ENCODE assay signal across 1 cellular context in the genomic region with DNA sequence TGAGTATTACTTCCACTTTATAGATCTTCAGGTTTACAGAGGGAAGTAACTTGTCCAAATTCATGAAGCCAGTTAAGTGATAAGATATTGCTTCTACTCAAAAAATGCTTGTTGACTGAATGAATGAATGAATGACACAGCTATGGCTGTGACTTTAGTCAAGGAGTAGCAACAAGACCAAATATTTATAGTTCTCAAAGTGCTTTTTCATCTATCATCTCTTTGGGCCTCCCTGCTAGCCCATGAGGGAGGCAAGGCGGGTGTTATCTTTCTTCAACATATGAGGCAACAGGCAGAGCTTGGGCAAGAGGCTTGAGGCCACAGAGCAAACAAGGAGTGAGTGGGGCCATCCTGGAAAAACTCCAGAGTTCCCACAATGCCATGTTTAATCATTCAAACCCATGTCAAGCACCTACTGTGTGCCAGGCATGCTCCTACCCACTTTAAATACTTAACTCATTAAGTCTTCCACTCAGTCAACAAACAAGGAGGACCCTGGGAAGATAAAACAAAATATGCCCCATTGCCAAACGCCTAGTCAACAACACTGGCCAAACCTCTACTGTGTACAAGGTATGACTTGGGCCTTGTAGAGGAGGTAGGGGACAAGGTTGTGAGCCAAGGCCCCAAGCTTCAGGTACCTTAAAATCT.
TF ChIP-seq lines count a peak whose summit lies in the region.

No MANE protein-coding gene starts in this region.

TF ChIP-seq in K562, 482 proteins besides CTCF, POLR2A, EP300 and RAD21 (continues in another document):
- no peak for TF ChIP-seq ZSCAN29 (IDR thresholded peaks at IDR 0.05)
- TF ChIP-seq ZNF57 (CRISPR knock-in tag; IDR thresholded peaks at IDR 0.05) = no peak
- TF ChIP-seq OTX1 (CRISPR knock-in tag; IDR thresholded peaks at IDR 0.05) = peak; percentile 36; the same call in 1 of the 2 replicates
- TF ChIP-seq, protein P1, sequence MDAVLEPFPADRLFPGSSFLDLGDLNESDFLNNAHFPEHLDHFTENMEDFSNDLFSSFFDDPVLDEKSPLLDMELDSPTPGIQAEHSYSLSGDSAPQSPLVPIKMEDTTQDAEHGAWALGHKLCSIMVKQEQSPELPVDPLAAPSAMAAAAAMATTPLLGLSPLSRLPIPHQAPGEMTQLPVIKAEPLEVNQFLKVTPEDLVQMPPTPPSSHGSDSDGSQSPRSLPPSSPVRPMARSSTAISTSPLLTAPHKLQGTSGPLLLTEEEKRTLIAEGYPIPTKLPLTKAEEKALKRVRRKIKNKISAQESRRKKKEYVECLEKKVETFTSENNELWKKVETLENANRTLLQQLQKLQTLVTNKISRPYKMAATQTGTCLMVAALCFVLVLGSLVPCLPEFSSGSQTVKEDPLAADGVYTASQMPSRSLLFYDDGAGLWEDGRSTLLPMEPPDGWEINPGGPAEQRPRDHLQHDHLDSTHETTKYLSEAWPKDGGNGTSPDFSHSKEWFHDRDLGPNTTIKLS (IDR thresholded peaks at IDR 0.05; ENCODE audit: borderline replicate concordance, low read depth) = no peak
- TF ChIP-seq, protein P2, sequence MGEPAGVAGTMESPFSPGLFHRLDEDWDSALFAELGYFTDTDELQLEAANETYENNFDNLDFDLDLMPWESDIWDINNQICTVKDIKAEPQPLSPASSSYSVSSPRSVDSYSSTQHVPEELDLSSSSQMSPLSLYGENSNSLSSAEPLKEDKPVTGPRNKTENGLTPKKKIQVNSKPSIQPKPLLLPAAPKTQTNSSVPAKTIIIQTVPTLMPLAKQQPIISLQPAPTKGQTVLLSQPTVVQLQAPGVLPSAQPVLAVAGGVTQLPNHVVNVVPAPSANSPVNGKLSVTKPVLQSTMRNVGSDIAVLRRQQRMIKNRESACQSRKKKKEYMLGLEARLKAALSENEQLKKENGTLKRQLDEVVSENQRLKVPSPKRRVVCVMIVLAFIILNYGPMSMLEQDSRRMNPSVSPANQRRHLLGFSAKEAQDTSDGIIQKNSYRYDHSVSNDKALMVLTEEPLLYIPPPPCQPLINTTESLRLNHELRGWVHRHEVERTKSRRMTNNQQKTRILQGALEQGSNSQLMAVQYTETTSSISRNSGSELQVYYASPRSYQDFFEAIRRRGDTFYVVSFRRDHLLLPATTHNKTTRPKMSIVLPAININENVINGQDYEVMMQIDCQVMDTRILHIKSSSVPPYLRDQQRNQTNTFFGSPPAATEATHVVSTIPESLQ (CRISPR knock-in tag; IDR thresholded peaks at IDR 0.05) = peak; percentile 78; the same call in 1 of the 2 replicates
- TF ChIP-seq MAFK (IDR thresholded peaks at IDR 0.05; ENCODE audit: low read length) = peak; percentile 31; the same call in 1 of the 2 replicates
- TF ChIP-seq HNRNPL (IDR thresholded peaks at IDR 0.05; ENCODE audit: low read depth, low read length) = no peak
- no peak for TF ChIP-seq HLTF (IDR thresholded peaks at IDR 0.05)
- TF ChIP-seq, protein P3, sequence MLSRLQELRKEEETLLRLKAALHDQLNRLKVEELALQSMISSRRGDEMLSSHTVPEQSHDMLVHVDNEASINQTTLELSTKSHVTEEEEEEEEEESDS (CRISPR knock-in tag; IDR thresholded peaks at IDR 0.05) = no peak
- TF ChIP-seq PTTG1 (tag; IDR thresholded peaks at IDR 0.05; ENCODE audit: low read depth) = no peak
- TF ChIP-seq ZNF695 (CRISPR knock-in tag; IDR thresholded peaks at IDR 0.05) = no peak
- TF ChIP-seq ASH1L (IDR thresholded peaks at IDR 0.05; ENCODE audit: borderline replicate concordance, low read depth, partially characterized antibody) = no peak
- peak; percentile 72 for TF ChIP-seq MAFG (tag; conservative IDR thresholded peaks at IDR 0.05)
- no peak for TF ChIP-seq ZNF384 (IDR thresholded peaks at IDR 0.05; ENCODE audit: low read depth, low read length)
- TF ChIP-seq, protein P4, sequence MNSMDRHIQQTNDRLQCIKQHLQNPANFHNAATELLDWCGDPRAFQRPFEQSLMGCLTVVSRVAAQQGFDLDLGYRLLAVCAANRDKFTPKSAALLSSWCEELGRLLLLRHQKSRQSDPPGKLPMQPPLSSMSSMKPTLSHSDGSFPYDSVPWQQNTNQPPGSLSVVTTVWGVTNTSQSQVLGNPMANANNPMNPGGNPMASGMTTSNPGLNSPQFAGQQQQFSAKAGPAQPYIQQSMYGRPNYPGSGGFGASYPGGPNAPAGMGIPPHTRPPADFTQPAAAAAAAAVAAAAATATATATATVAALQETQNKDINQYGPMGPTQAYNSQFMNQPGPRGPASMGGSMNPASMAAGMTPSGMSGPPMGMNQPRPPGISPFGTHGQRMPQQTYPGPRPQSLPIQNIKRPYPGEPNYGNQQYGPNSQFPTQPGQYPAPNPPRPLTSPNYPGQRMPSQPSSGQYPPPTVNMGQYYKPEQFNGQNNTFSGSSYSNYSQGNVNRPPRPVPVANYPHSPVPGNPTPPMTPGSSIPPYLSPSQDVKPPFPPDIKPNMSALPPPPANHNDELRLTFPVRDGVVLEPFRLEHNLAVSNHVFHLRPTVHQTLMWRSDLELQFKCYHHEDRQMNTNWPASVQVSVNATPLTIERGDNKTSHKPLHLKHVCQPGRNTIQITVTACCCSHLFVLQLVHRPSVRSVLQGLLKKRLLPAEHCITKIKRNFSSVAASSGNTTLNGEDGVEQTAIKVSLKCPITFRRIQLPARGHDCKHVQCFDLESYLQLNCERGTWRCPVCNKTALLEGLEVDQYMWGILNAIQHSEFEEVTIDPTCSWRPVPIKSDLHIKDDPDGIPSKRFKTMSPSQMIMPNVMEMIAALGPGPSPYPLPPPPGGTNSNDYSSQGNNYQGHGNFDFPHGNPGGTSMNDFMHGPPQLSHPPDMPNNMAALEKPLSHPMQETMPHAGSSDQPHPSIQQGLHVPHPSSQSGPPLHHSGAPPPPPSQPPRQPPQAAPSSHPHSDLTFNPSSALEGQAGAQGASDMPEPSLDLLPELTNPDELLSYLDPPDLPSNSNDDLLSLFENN (IDR thresholded peaks at IDR 0.05; ENCODE audit: low read depth in 2 of 2, low read length in 2 of 2) = peak in 1 of 2 experiments; percentile 87; a peak in 2 of 4 replicates
- TF ChIP-seq JUN (IDR thresholded peaks at IDR 0.05; ENCODE audit: borderline replicate concordance, low read depth, low read length) = no peak
- no peak for TF ChIP-seq JUN (CRISPR knock-in tag; IDR thresholded peaks at IDR 0.05; ENCODE audit: borderline replicate concordance)
- 0 out of 2 replicates have a peak, but pooled peaks have one; percentile 56 for TF ChIP-seq GATAD2B (IDR thresholded peaks at IDR 0.05; ENCODE audit: borderline replicate concordance)
- peak in 1 of 2 experiments; percentile 92; a peak in 2 of 4 replicates for TF ChIP-seq TBL1XR1 (IDR thresholded peaks at IDR 0.05; ENCODE audit: low read length in 2 of 2)
- no peak for TF ChIP-seq ZFX (CRISPR knock-in tag; IDR thresholded peaks at IDR 0.05)
- no peak for TF ChIP-seq FOXJ3 (CRISPR knock-in tag; IDR thresholded peaks at IDR 0.05)
- TF ChIP-seq MYBL2 (IDR thresholded peaks at IDR 0.05; ENCODE audit: low read depth) = no peak
- TF ChIP-seq MYBL2 (CRISPR knock-in tag; IDR thresholded peaks at IDR 0.05; ENCODE audit: borderline replicate concordance) = no peak
- TF ChIP-seq, protein P5, sequence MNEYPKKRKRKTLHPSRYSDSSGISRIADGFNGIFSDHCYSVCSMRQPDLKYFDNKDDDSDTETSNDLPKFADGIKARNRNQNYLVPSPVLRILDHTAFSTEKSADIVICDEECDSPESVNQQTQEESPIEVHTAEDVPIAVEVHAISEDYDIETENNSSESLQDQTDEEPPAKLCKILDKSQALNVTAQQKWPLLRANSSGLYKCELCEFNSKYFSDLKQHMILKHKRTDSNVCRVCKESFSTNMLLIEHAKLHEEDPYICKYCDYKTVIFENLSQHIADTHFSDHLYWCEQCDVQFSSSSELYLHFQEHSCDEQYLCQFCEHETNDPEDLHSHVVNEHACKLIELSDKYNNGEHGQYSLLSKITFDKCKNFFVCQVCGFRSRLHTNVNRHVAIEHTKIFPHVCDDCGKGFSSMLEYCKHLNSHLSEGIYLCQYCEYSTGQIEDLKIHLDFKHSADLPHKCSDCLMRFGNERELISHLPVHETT (CRISPR knock-in tag; conservative IDR thresholded peaks at IDR 0.05 in 1 of 2, IDR thresholded peaks at IDR 0.05 in 1 of 2) = peak in 1 of 2 experiments; percentile 89; a peak in 2 of 4 replicates
- TF ChIP-seq ZNF212 (CRISPR knock-in tag; IDR thresholded peaks at IDR 0.05) = 0 out of 2 replicates have a peak, but pooled peaks have one; percentile 51
- no peak for TF ChIP-seq XRCC4 (IDR thresholded peaks at IDR 0.05; ENCODE audit: extremely low read depth, insufficient read depth, insufficient read length)
- TF ChIP-seq ZNF175 (CRISPR knock-in tag; IDR thresholded peaks at IDR 0.05; ENCODE audit: low read depth) = peak; percentile 72
- TF ChIP-seq, protein P6, sequence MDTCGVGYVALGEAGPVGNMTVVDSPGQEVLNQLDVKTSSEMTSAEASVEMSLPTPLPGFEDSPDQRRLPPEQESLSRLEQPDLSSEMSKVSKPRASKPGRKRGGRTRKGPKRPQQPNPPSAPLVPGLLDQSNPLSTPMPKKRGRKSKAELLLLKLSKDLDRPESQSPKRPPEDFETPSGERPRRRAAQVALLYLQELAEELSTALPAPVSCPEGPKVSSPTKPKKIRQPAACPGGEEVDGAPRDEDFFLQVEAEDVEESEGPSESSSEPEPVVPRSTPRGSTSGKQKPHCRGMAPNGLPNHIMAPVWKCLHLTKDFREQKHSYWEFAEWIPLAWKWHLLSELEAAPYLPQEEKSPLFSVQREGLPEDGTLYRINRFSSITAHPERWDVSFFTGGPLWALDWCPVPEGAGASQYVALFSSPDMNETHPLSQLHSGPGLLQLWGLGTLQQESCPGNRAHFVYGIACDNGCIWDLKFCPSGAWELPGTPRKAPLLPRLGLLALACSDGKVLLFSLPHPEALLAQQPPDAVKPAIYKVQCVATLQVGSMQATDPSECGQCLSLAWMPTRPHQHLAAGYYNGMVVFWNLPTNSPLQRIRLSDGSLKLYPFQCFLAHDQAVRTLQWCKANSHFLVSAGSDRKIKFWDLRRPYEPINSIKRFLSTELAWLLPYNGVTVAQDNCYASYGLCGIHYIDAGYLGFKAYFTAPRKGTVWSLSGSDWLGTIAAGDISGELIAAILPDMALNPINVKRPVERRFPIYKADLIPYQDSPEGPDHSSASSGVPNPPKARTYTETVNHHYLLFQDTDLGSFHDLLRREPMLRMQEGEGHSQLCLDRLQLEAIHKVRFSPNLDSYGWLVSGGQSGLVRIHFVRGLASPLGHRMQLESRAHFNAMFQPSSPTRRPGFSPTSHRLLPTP (IDR thresholded peaks at IDR 0.05; ENCODE audit: borderline replicate concordance, extremely low read depth, insufficient read length) = no peak
- no peak for TF ChIP-seq COPS2 (conservative IDR thresholded peaks at IDR 0.05)
- TF ChIP-seq, protein P7, sequence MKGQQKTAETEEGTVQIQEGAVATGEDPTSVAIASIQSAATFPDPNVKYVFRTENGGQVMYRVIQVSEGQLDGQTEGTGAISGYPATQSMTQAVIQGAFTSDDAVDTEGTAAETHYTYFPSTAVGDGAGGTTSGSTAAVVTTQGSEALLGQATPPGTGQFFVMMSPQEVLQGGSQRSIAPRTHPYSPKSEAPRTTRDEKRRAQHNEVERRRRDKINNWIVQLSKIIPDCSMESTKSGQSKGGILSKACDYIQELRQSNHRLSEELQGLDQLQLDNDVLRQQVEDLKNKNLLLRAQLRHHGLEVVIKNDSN (CRISPR knock-in tag; IDR thresholded peaks at IDR 0.05) = no peak
- TF ChIP-seq PHF8 (IDR thresholded peaks at IDR 0.05; ENCODE audit: borderline replicate concordance, low read length) = no peak
- TF ChIP-seq, protein P8, sequence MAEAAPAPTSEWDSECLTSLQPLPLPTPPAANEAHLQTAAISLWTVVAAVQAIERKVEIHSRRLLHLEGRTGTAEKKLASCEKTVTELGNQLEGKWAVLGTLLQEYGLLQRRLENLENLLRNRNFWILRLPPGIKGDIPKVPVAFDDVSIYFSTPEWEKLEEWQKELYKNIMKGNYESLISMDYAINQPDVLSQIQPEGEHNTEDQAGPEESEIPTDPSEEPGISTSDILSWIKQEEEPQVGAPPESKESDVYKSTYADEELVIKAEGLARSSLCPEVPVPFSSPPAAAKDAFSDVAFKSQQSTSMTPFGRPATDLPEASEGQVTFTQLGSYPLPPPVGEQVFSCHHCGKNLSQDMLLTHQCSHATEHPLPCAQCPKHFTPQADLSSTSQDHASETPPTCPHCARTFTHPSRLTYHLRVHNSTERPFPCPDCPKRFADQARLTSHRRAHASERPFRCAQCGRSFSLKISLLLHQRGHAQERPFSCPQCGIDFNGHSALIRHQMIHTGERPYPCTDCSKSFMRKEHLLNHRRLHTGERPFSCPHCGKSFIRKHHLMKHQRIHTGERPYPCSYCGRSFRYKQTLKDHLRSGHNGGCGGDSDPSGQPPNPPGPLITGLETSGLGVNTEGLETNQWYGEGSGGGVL (CRISPR knock-in tag; IDR thresholded peaks at IDR 0.05) = no peak
- no peak for TF ChIP-seq ETS2 (tag; IDR thresholded peaks at IDR 0.05; ENCODE audit: borderline replicate concordance, poor library complexity, severe bottlenecking)
- no peak for TF ChIP-seq SIN3B (IDR thresholded peaks at IDR 0.05; ENCODE audit: low read depth)
- TF ChIP-seq KAT2B (IDR thresholded peaks at IDR 0.05; ENCODE audit: low read depth, low read length) = no peak
- no peak for TF ChIP-seq HNRNPLL (IDR thresholded peaks at IDR 0.05; ENCODE audit: low read depth, low read length, poor library complexity, severe bottlenecking)
- no peak for TF ChIP-seq SMAD2 (IDR thresholded peaks at IDR 0.05; ENCODE audit: low read depth, low read length)
- no peak for TF ChIP-seq TOE1 (IDR thresholded peaks at IDR 0.05; ENCODE audit: borderline replicate concordance)
- no peak for TF ChIP-seq TOE1 (CRISPR knock-in tag; IDR thresholded peaks at IDR 0.05; ENCODE audit: borderline replicate concordance, low read depth)
- TF ChIP-seq NR3C1 (CRISPR knock-in tag; IDR thresholded peaks at IDR 0.05) = no peak
- peak; percentile 94 for TF ChIP-seq DMBX1 (CRISPR knock-in tag; IDR thresholded peaks at IDR 0.05; ENCODE audit: borderline replicate concordance)
- TF ChIP-seq ATF1 (CRISPR knock-in tag; IDR thresholded peaks at IDR 0.05) = no peak
- peak; percentile 61 for TF ChIP-seq ATF1 (tag; IDR thresholded peaks at IDR 0.05)
- TF ChIP-seq HMGN3 (IDR thresholded peaks at IDR 0.05; ENCODE audit: borderline replicate concordance, extremely low read depth, insufficient read length, low read depth, low read length) = peak; percentile 60
- TF ChIP-seq PHB2 (IDR thresholded peaks at IDR 0.05; ENCODE audit: low read depth) = no peak
- no peak; the same call in 1 of the 2 replicates for TF ChIP-seq ILK (tag; IDR thresholded peaks at IDR 0.05; ENCODE audit: borderline replicate concordance, low read depth)
- TF ChIP-seq CEBPG (CRISPR knock-in tag; IDR thresholded peaks at IDR 0.05) = peak; percentile 87
- TF ChIP-seq CEBPG (tag; conservative IDR thresholded peaks at IDR 0.05 in 1 of 2, IDR thresholded peaks at IDR 0.05 in 1 of 2) = peak; percentile 94 to 97
- peak; percentile 96 for TF ChIP-seq SMARCA4 (IDR thresholded peaks at IDR 0.05)
- no peak for TF ChIP-seq TFAM (CRISPR knock-in tag; conservative IDR thresholded peaks at IDR 0.05)
- TF ChIP-seq E2F3 (CRISPR knock-in tag; IDR thresholded peaks at IDR 0.05) = no peak
- TF ChIP-seq ZBTB7A (IDR thresholded peaks at IDR 0.05; ENCODE audit: borderline replicate concordance, control insufficient read depth, low read depth, low read length) = no peak
- TF ChIP-seq RBFOX2 (IDR thresholded peaks at IDR 0.05; ENCODE audit: low read depth, low read length) = no peak
- no peak for TF ChIP-seq ZZZ3 (IDR thresholded peaks at IDR 0.05)
